In the genomic region with DNA sequence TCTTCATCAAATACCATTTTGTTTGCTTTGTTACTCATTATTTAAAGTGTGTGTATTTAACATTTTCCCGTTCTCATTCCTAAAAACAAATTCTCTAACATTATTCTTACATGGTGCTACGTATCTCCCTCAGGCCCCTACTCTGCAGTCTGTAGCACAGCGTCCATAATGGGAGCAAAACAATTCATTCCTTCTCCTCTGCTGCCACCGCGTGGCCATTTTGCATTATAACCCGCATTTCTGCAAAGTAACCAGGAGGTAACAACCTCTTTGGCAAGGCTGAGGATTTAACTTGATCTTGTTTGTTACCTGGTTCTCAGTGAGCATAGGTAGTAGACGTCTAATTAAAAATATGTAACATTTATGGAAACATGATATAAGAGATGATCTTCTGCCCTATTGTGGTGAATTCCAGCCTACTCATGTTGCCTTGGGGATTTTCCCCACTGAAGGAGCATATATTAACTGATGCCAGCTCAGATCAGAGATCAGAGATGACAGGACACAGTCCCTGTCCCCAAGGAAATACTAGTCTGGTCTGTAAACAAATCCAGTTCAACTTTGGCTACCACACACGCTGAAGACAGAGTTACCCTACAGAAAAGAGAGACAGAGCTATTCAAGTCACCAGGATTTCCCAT, we compare ENCODE assay signal across 8 cellular contexts. TPM values are rescaled to one million over a fixed set of nuclear protein-coding genes. Genes with fewer than 3 reads are reported as not detected.
A peak's percentile ranks its signal among the peaks of the same experiment; 100 is the strongest.
DNase-seq lines count a peak whose midpoint lies in the region; ATAC-seq, FAIRE-seq and TF ChIP-seq lines count a peak whose summit lies in the region.

No MANE protein-coding gene starts in this region.

- peaks cover 13% of the 10 kb centered on the region for H3K36me3 Mint-ChIP-seq in WTC11

- no peak overlapping the region for H3K4me3 Mint-ChIP-seq in WTC11

- BruUV-seq in A673 (replicated peaks; lab: Mats Ljungman, UMichigan), result no TSS peak

- H3K27me3 ChIP-seq in A673 (replicated peaks; ENCODE audit: insufficient read depth, low read depth, low read length, poor library complexity) (no peaks in the 10 kb centered on the region), bronchial epithelial cell (ENCODE audit: control insufficient read depth, insufficient read depth, low read length) (no peaks in the 10 kb centered on the region)

- peaks cover 11% of the 10 kb centered on the region for H3K27me3 Mint-ChIP-seq in WTC11 (ENCODE audit: low read depth)

- peak; percentile 52 for FAIRE-seq in bronchial epithelial cell (lab: Jason Lieb, UNC)

- no peaks in the 10 kb centered on the region for H3K4me1 Mint-ChIP-seq in WTC11

- intact Hi-C loops in A673 (cut with micrococcal nuclease; ENCODE audit: unreplicated experiment), result loop anchor here (1.0 to 10.0 kb wide), 5 partner anchors 345 to 711 kb away; no protein-coding TSS in a partner anchor

- H3K4me3 ChIP-seq in A673 (ENCODE audit: low read depth, low read length, poor library complexity, severe bottlenecking), result no peak overlapping the region
- no peak overlapping the region for H3K4me3 ChIP-seq in bronchial epithelial cell (ENCODE audit: low read depth, low read length)

- peaks cover 19% of the 10 kb centered on the region for H3K9me3 Mint-ChIP-seq in WTC11

- TF ChIP-seq CTCF in A673 (conservative IDR thresholded peaks at IDR 0.05; ENCODE audit: low read depth, low read length) (peak; percentile 82), WTC11 (IDR thresholded peaks at IDR 0.05) (peak; percentile 75), bronchial epithelial cell (IDR thresholded peaks at IDR 0.05; ENCODE audit: insufficient read depth, low read length, severe bottlenecking) (peak; percentile 54)

- H3K9me3 ChIP-seq in A673 (ENCODE audit: low read depth, low read length, poor library complexity, severe bottlenecking), result no peaks in the 10 kb centered on the region

- DNase-seq in A673 (ENCODE audit: low spot score), result peak; percentile 86
- peak; percentile 75 for DNase-seq in NCI-H2196 treated with DMSO at 0.1 percent for 48 hours (lab: John Stamatoyannopoulos, UW; ENCODE audit: unreplicated experiment)
- peak; percentile 81 for DNase-seq in WTC11 (ENCODE audit: low spot score)
- DNase-seq in bronchial epithelial cell (ENCODE audit: low read depth), result peak; percentile 67
- peak; percentile 82 for DNase-seq in islet precursor cell
- DNase-seq in stimulated activated CD4-positive, alpha-beta T cell treated with anti-CD3 and anti-CD28 coated beads, Interleukin-2, amount 100 ng/mL, for 24 hours, result peak; percentile 78 to 79

- POLR2A ChIA-PET in A673 (lab: Charles Lee; ENCODE audit: low non-redundant PET), result interaction anchor here (0.6 kb wide), 1 partner anchor 346 kb away, joined by 7 read pairs; no protein-coding TSS in a partner anchor
- POLR2A ChIA-PET in WTC11 (lab: Charles Lee), result interaction anchor here (1.2 kb wide), 1 partner anchor 18 kb away, joined by 4 read pairs; the partner anchor contains the start of gene PDCL

- CTCF ChIA-PET in A673 (lab: Charles Lee), result interaction anchor here (0.8 to 1.4 kb wide), 3 partner anchors 312 to 711 kb away, joined by 3 to 5 read pairs (median 3); no protein-coding TSS in a partner anchor
- CTCF ChIA-PET in WTC11 (lab: Charles Lee), result interaction anchor here (1.4 to 3.8 kb wide), 5 partner anchors 312 to 711 kb away, joined by 4 to 19 read pairs (median 12); no protein-coding TSS in a partner anchor

- H3K27ac ChIP-seq in A673 (ENCODE audit: low read depth, low read length, poor library complexity, severe bottlenecking), result no peak overlapping the region

- H3K36me3 ChIP-seq in A673 (ENCODE audit: insufficient read depth, low read length, poor library complexity, severe bottlenecking) (no peaks in the 10 kb centered on the region), bronchial epithelial cell (ENCODE audit: control insufficient read depth, insufficient read depth, low read length) (no peaks in the 10 kb centered on the region)

- H3K27ac Mint-ChIP-seq in WTC11, result no peak overlapping the region

- peak; percentile 83 for ATAC-seq in GM18520 (IDR thresholded peaks at IDR 0.05; ENCODE audit: unreplicated experiment)
- ATAC-seq in HG03139 (IDR thresholded peaks at IDR 0.05; ENCODE audit: unreplicated experiment), result peak; percentile 76
- ATAC-seq in WTC11, result peak; percentile 94

- H3K4me1 ChIP-seq in A673 (ENCODE audit: insufficient read depth, low read length, poor library complexity, severe bottlenecking), result no peaks in the 10 kb centered on the region

TF ChIP-seq in WTC11, 78 proteins besides CTCF, POLR2A, EP300 and RAD21:
- TF ChIP-seq, protein P1, sequence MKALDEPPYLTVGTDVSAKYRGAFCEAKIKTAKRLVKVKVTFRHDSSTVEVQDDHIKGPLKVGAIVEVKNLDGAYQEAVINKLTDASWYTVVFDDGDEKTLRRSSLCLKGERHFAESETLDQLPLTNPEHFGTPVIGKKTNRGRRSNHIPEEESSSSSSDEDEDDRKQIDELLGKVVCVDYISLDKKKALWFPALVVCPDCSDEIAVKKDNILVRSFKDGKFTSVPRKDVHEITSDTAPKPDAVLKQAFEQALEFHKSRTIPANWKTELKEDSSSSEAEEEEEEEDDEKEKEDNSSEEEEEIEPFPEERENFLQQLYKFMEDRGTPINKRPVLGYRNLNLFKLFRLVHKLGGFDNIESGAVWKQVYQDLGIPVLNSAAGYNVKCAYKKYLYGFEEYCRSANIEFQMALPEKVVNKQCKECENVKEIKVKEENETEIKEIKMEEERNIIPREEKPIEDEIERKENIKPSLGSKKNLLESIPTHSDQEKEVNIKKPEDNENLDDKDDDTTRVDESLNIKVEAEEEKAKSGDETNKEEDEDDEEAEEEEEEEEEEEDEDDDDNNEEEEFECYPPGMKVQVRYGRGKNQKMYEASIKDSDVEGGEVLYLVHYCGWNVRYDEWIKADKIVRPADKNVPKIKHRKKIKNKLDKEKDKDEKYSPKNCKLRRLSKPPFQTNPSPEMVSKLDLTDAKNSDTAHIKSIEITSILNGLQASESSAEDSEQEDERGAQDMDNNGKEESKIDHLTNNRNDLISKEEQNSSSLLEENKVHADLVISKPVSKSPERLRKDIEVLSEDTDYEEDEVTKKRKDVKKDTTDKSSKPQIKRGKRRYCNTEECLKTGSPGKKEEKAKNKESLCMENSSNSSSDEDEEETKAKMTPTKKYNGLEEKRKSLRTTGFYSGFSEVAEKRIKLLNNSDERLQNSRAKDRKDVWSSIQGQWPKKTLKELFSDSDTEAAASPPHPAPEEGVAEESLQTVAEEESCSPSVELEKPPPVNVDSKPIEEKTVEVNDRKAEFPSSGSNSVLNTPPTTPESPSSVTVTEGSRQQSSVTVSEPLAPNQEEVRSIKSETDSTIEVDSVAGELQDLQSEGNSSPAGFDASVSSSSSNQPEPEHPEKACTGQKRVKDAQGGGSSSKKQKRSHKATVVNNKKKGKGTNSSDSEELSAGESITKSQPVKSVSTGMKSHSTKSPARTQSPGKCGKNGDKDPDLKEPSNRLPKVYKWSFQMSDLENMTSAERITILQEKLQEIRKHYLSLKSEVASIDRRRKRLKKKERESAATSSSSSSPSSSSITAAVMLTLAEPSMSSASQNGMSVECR (CRISPR knock-in tag; IDR thresholded peaks at IDR 0.05; ENCODE audit: borderline replicate concordance), result no peak
- TF ChIP-seq, protein P2, sequence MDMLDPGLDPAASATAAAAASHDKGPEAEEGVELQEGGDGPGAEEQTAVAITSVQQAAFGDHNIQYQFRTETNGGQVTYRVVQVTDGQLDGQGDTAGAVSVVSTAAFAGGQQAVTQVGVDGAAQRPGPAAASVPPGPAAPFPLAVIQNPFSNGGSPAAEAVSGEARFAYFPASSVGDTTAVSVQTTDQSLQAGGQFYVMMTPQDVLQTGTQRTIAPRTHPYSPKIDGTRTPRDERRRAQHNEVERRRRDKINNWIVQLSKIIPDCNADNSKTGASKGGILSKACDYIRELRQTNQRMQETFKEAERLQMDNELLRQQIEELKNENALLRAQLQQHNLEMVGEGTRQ (CRISPR knock-in tag; IDR thresholded peaks at IDR 0.05), result no peak
- no peak for TF ChIP-seq HMGA2 (CRISPR knock-in tag; IDR thresholded peaks at IDR 0.05)
- TF ChIP-seq JUN (CRISPR knock-in tag; IDR thresholded peaks at IDR 0.05), result no peak
- TF ChIP-seq ZNF416 (CRISPR knock-in tag; IDR thresholded peaks at IDR 0.05), result no peak
- no peak for TF ChIP-seq JAZF1 (CRISPR knock-in tag; IDR thresholded peaks at IDR 0.05)
- no peak for TF ChIP-seq PREB (CRISPR knock-in tag; IDR thresholded peaks at IDR 0.05; ENCODE audit: borderline replicate concordance)
- no peak for TF ChIP-seq NR2C2 (CRISPR knock-in tag; IDR thresholded peaks at IDR 0.05)
- TF ChIP-seq FOXJ3 (CRISPR knock-in tag; IDR thresholded peaks at IDR 0.05; ENCODE audit: borderline replicate concordance), result no peak
- no peak for TF ChIP-seq ZNF263 (CRISPR knock-in tag; IDR thresholded peaks at IDR 0.05; ENCODE audit: low read depth)
- no peak for TF ChIP-seq TEAD4 (CRISPR knock-in tag; IDR thresholded peaks at IDR 0.05)
- TF ChIP-seq TEAD1 (CRISPR knock-in tag; IDR thresholded peaks at IDR 0.05), result no peak

RNA-seq across cellular contexts. Expression of gene OR1K1, which starts 10.5 kb away (rescaled TPM):
- not detected in 2 replicates for total RNA-seq in A673 (2021)
- total RNA-seq in WTC11 (2021), result not detected in 3 replicates
- not detected in 2 replicates for total RNA-seq in bronchial epithelial cell

RNA-seq across cellular contexts. Expression of gene PDCL, which starts 18.0 kb away (rescaled TPM):
- 32.8 and 35.5 TPM in 2 replicates for total RNA-seq in A673 (2021)
- 19.4 to 21.7 TPM (median 20.5 TPM) in 3 replicates for total RNA-seq in WTC11 (2021)
- 31.4 and 31.6 TPM in 2 replicates for total RNA-seq in bronchial epithelial cell

RNA-seq across cellular contexts. Expression of gene OR5C1, which starts 21.7 kb away (rescaled TPM):
- not detected in 2 replicates for total RNA-seq in A673 (2021)
- not detected in 3 replicates for total RNA-seq in WTC11 (2021)
- not detected in 2 replicates for total RNA-seq in bronchial epithelial cell
